In genomic region chr5:7876867-7877266, GRCh38 we compare ENCODE assay signal across 9 cellular contexts. TPM values are rescaled to one million over a fixed set of nuclear protein-coding genes. Genes with fewer than 3 reads are reported as not detected.
DNase-seq lines count a peak whose midpoint lies in the region; ATAC-seq and TF ChIP-seq lines count a peak whose summit lies in the region.
"Had no signal": no experiment of that assay in that cellular context is flagged by ENCODE, and none has a peak within 500 bp of the region (broad histone marks: within the 10 kb centered on the region; RNA-seq: fewer than 3 reads in every experiment).

No MANE protein-coding gene starts in this region.

- no peaks in the 10 kb centered on the region for H3K27me3 ChIP-seq in hepatocyte
- H3K27me3 ChIP-seq: right lobe of liver had no signal

- no peak for TF ChIP-seq CTCF in hepatocyte (IDR thresholded peaks at IDR 0.05; ENCODE audit: poor library complexity)

- H3K4me3 Mint-ChIP-seq in activated naive CD4-positive, alpha-beta T cell treated with anti-CD3 and anti-CD28 coated beads for 36 hours: no peak overlapping the region
- H3K4me3 Mint-ChIP-seq in activated naive CD4-positive, alpha-beta T cell treated with anti-CD3 and anti-CD28 coated beads, Interleukin-2, amount 10 ng/mL, durations not matched to agents 7 days and 5 days: no peak overlapping the region
- no peak overlapping the region for H3K4me3 Mint-ChIP-seq in activated CD4-positive, alpha-beta memory T cell treated with anti-CD3 and anti-CD28 coated beads, Interleukin-2, amount 10 ng/mL, durations not matched to agents 7 days and 5 days
- peak overlapping the region; percentile 9 for H3K4me3 Mint-ChIP-seq in stimulated activated effector memory CD8-positive, alpha-beta T cell treated with anti-CD3 and anti-CD28 coated beads, Interleukin-12 subunit alpha, Interleukin-12 subunit beta, amount 100 ng/mL, for 72 hours
- no peak overlapping the region for H3K4me3 Mint-ChIP-seq in stimulated activated naive B cell treated with anti-CD40 and anti-IgM and Interleukin-4, amounts not matched to agents 10 μg/mL and 1 μg/mL and 100 μg/mL, for 72 hours

- H3K36me3 ChIP-seq in hepatocyte (replicated peaks; ENCODE audit: insufficient read depth, low read depth): peaks cover 3% of the 10 kb centered on the region

- DNase-seq in activated naive CD4-positive, alpha-beta T cell treated with anti-CD3 and anti-CD28 coated beads for 36 hours: peak; percentile 45
- DNase-seq in activated naive CD4-positive, alpha-beta T cell treated with anti-CD3 and anti-CD28 coated beads, Interleukin-2, amount 10 ng/mL, durations not matched to agents 7 days and 5 days: no peak
- peak; percentile 35 for DNase-seq in activated CD4-positive, alpha-beta memory T cell treated with anti-CD3 and anti-CD28 coated beads, Interleukin-2, amount 10 ng/mL, durations not matched to agents 7 days and 5 days
- no peak for DNase-seq in stimulated activated effector memory CD8-positive, alpha-beta T cell treated with anti-CD3 and anti-CD28 coated beads, Interleukin-12 subunit alpha, Interleukin-12 subunit beta, amount 100 ng/mL, for 72 hours (ENCODE audit: low spot score in 2 of 2)
- DNase-seq in NCI-H446 treated with DMSO at 0.1 percent for 48 hours (lab: John Stamatoyannopoulos, UW) (no peak), hepatocyte (ENCODE audit: low spot score) (no peak)
- DNase-seq in stimulated activated naive B cell treated with anti-CD40 and anti-IgM and Interleukin-4, amounts not matched to agents 10 μg/mL and 1 μg/mL and 100 μg/mL, for 72 hours: no peak
- DNase-seq: right lobe of liver had no signal

- H3K4me2 ChIP-seq in hepatocyte: no peak overlapping the region

- peaks cover 62% of the 10 kb centered on the region for H3K36me3 Mint-ChIP-seq in activated naive CD4-positive, alpha-beta T cell treated with anti-CD3 and anti-CD28 coated beads for 36 hours (ENCODE audit: low read depth)
- H3K36me3 Mint-ChIP-seq in activated naive CD4-positive, alpha-beta T cell treated with anti-CD3 and anti-CD28 coated beads, Interleukin-2, amount 10 ng/mL, durations not matched to agents 7 days and 5 days: peaks cover 55% of the 10 kb centered on the region
- H3K36me3 Mint-ChIP-seq in activated CD4-positive, alpha-beta memory T cell treated with anti-CD3 and anti-CD28 coated beads, Interleukin-2, amount 10 ng/mL, durations not matched to agents 7 days and 5 days (ENCODE audit: low read depth): peaks cover 77% of the 10 kb centered on the region
- H3K36me3 Mint-ChIP-seq in stimulated activated effector memory CD8-positive, alpha-beta T cell treated with anti-CD3 and anti-CD28 coated beads, Interleukin-12 subunit alpha, Interleukin-12 subunit beta, amount 100 ng/mL, for 72 hours: peaks cover 93% of the 10 kb centered on the region
- H3K36me3 Mint-ChIP-seq in stimulated activated naive B cell treated with anti-CD40 and anti-IgM and Interleukin-4, amounts not matched to agents 10 μg/mL and 1 μg/mL and 100 μg/mL, for 72 hours: peaks cover 45 to 68% of the 10 kb centered on the region in 2 donors

- H3K4me1 ChIP-seq in hepatocyte (ENCODE audit: insufficient read depth): peaks cover 16% of the 10 kb centered on the region

- peaks cover 59% of the 10 kb centered on the region for H3K79me2 ChIP-seq in hepatocyte

- POLR2A ChIA-PET in activated CD4-positive, alpha-beta memory T cell treated with anti-CD3 and anti-CD28 coated beads, Interleukin-2, amount 10 ng/mL, durations not matched to agents 7 days and 5 days (lab: Charles Lee): interaction anchor here (1.3 to 5.0 kb wide), 2 partner anchors 8 to 19 kb away, joined by 6 to 16 read pairs; partner anchors contain the start of genes FASTKD3 and MTRR

- no peaks in the 10 kb centered on the region for H3K9me3 Mint-ChIP-seq in activated naive CD4-positive, alpha-beta T cell treated with anti-CD3 and anti-CD28 coated beads for 36 hours
- no peaks in the 10 kb centered on the region for H3K9me3 Mint-ChIP-seq in activated naive CD4-positive, alpha-beta T cell treated with anti-CD3 and anti-CD28 coated beads, Interleukin-2, amount 10 ng/mL, durations not matched to agents 7 days and 5 days
- no peaks in the 10 kb centered on the region for H3K9me3 Mint-ChIP-seq in activated CD4-positive, alpha-beta memory T cell treated with anti-CD3 and anti-CD28 coated beads, Interleukin-2, amount 10 ng/mL, durations not matched to agents 7 days and 5 days
- no peaks in the 10 kb centered on the region for H3K9me3 Mint-ChIP-seq in stimulated activated effector memory CD8-positive, alpha-beta T cell treated with anti-CD3 and anti-CD28 coated beads, Interleukin-12 subunit alpha, Interleukin-12 subunit beta, amount 100 ng/mL, for 72 hours
- H3K9me3 Mint-ChIP-seq in stimulated activated naive B cell treated with anti-CD40 and anti-IgM and Interleukin-4, amounts not matched to agents 10 μg/mL and 1 μg/mL and 100 μg/mL, for 72 hours: no peaks in the 10 kb centered on the region

- no peak overlapping the region for H3K27ac Mint-ChIP-seq in activated naive CD4-positive, alpha-beta T cell treated with anti-CD3 and anti-CD28 coated beads for 36 hours
- H3K27ac Mint-ChIP-seq in activated naive CD4-positive, alpha-beta T cell treated with anti-CD3 and anti-CD28 coated beads, Interleukin-2, amount 10 ng/mL, durations not matched to agents 7 days and 5 days: no peak overlapping the region
- no peak overlapping the region for H3K27ac Mint-ChIP-seq in activated CD4-positive, alpha-beta memory T cell treated with anti-CD3 and anti-CD28 coated beads, Interleukin-2, amount 10 ng/mL, durations not matched to agents 7 days and 5 days
- no peak overlapping the region for H3K27ac Mint-ChIP-seq in stimulated activated effector memory CD8-positive, alpha-beta T cell treated with anti-CD3 and anti-CD28 coated beads, Interleukin-12 subunit alpha, Interleukin-12 subunit beta, amount 100 ng/mL, for 72 hours
- H3K27ac Mint-ChIP-seq in stimulated activated naive B cell treated with anti-CD40 and anti-IgM and Interleukin-4, amounts not matched to agents 10 μg/mL and 1 μg/mL and 100 μg/mL, for 72 hours: no peak overlapping the region

- H4K20me1 ChIP-seq in hepatocyte (ENCODE audit: insufficient read depth, poor library complexity, severe bottlenecking): peaks cover 5% of the 10 kb centered on the region

- 87% methylated on average over 3 of the region's 3 CpGs for WGBS in hepatocyte (ENCODE audit: low lambda C conversion rate, missing lambda C conversion rate)

- no peak overlapping the region for H3K27ac ChIP-seq in hepatocyte

- H2AFZ ChIP-seq in hepatocyte: no peak overlapping the region

- H3K9me3 ChIP-seq in hepatocyte (ENCODE audit: low read depth): no peaks in the 10 kb centered on the region
- H3K9me3 ChIP-seq: right lobe of liver had no signal

- no peaks in the 10 kb centered on the region for H3K9me2 ChIP-seq in hepatocyte (replicated peaks; ENCODE audit: insufficient read depth)

- ATAC-seq in HG02981 (IDR thresholded peaks at IDR 0.05; ENCODE audit: unreplicated experiment): peak; percentile 42
- peak; percentile 85 for ATAC-seq in stimulated activated effector memory CD8-positive, alpha-beta T cell treated with anti-CD3 and anti-CD28 coated beads, Interleukin-12 subunit alpha, Interleukin-12 subunit beta, amount 100 ng/mL, for 72 hours
- ATAC-seq in stimulated activated naive B cell treated with anti-CD40 and anti-IgM and Interleukin-4, amounts not matched to agents 10 μg/mL and 1 μg/mL and 100 μg/mL, for 72 hours (replicated peaks): no peak

- CTCF ChIA-PET in activated naive CD4-positive, alpha-beta T cell treated with anti-CD3 and anti-CD28 coated beads for 36 hours (lab: Charles Lee): interaction anchor here (3.2 kb wide), 1 partner anchor 9 kb away, joined by 15 read pairs; no protein-coding TSS in a partner anchor
- CTCF ChIA-PET in activated naive CD4-positive, alpha-beta T cell treated with anti-CD3 and anti-CD28 coated beads, Interleukin-2, amount 10 ng/mL, durations not matched to agents 7 days and 5 days (lab: Charles Lee): interaction anchor here (4.2 kb wide), 1 partner anchor 11 kb away, joined by 23 read pairs; no protein-coding TSS in a partner anchor
- CTCF ChIA-PET in activated CD4-positive, alpha-beta memory T cell treated with anti-CD3 and anti-CD28 coated beads, Interleukin-2, amount 10 ng/mL, durations not matched to agents 7 days and 5 days (lab: Charles Lee): interaction anchor here (6.2 to 8.4 kb wide), 2 partner anchors 10 to 19 kb away, joined by 54 to 83 read pairs; no protein-coding TSS in a partner anchor

- intact Hi-C loops in activated naive CD4-positive, alpha-beta T cell treated with anti-CD3 and anti-CD28 coated beads for 36 hours (cut with micrococcal nuclease): loop anchor here (10.0 kb wide), 1 partner anchor 578 kb away; no protein-coding TSS in a partner anchor

- H3K27me3 Mint-ChIP-seq in activated naive CD4-positive, alpha-beta T cell treated with anti-CD3 and anti-CD28 coated beads for 36 hours (ENCODE audit: low read depth): no peaks in the 10 kb centered on the region
- H3K27me3 Mint-ChIP-seq in activated naive CD4-positive, alpha-beta T cell treated with anti-CD3 and anti-CD28 coated beads, Interleukin-2, amount 10 ng/mL, durations not matched to agents 7 days and 5 days: no peaks in the 10 kb centered on the region
- no peaks in the 10 kb centered on the region for H3K27me3 Mint-ChIP-seq in activated CD4-positive, alpha-beta memory T cell treated with anti-CD3 and anti-CD28 coated beads, Interleukin-2, amount 10 ng/mL, durations not matched to agents 7 days and 5 days
- no peaks in the 10 kb centered on the region for H3K27me3 Mint-ChIP-seq in stimulated activated naive B cell treated with anti-CD40 and anti-IgM and Interleukin-4, amounts not matched to agents 10 μg/mL and 1 μg/mL and 100 μg/mL, for 72 hours

- no peak overlapping the region for H3K4me3 ChIP-seq in hepatocyte
- H3K4me3 ChIP-seq: right lobe of liver had no signal

- H3K4me1 Mint-ChIP-seq in activated naive CD4-positive, alpha-beta T cell treated with anti-CD3 and anti-CD28 coated beads for 36 hours (ENCODE audit: low read depth): peaks cover 64% of the 10 kb centered on the region
- peaks cover 45% of the 10 kb centered on the region for H3K4me1 Mint-ChIP-seq in activated naive CD4-positive, alpha-beta T cell treated with anti-CD3 and anti-CD28 coated beads, Interleukin-2, amount 10 ng/mL, durations not matched to agents 7 days and 5 days
- H3K4me1 Mint-ChIP-seq in activated CD4-positive, alpha-beta memory T cell treated with anti-CD3 and anti-CD28 coated beads, Interleukin-2, amount 10 ng/mL, durations not matched to agents 7 days and 5 days: peaks cover 67% of the 10 kb centered on the region
- peaks cover 76% of the 10 kb centered on the region for H3K4me1 Mint-ChIP-seq in stimulated activated effector memory CD8-positive, alpha-beta T cell treated with anti-CD3 and anti-CD28 coated beads, Interleukin-12 subunit alpha, Interleukin-12 subunit beta, amount 100 ng/mL, for 72 hours
- H3K4me1 Mint-ChIP-seq in stimulated activated naive B cell treated with anti-CD40 and anti-IgM and Interleukin-4, amounts not matched to agents 10 μg/mL and 1 μg/mL and 100 μg/mL, for 72 hours: peaks cover 27 to 37% of the 10 kb centered on the region in 2 donors

RNA-seq across cellular contexts. Expression of gene MTRR, which starts 7.9 kb away (rescaled TPM):
- total RNA-seq in activated naive CD4-positive, alpha-beta T cell treated with anti-CD3 and anti-CD28 coated beads for 36 hours: 10 to 100 TPM; 34.0 to 35.1 TPM
- 10 to 100 TPM; 58.4 to 65.3 TPM for total RNA-seq in activated CD4-positive, alpha-beta memory T cell treated with anti-CD3 and anti-CD28 coated beads, Interleukin-2, amount 10 ng/mL, durations not matched to agents 7 days and 5 days
- total RNA-seq in hepatocyte: 28.0 and 29.9 TPM in 2 replicates
- polyA plus RNA-seq in hepatocyte: 18.0 and 24.8 TPM in 2 replicates

RNA-seq across cellular contexts. Expression of gene FASTKD3, which starts 8.0 kb away (rescaled TPM):
- total RNA-seq in activated naive CD4-positive, alpha-beta T cell treated with anti-CD3 and anti-CD28 coated beads for 36 hours: 1 to 10 TPM; 4.0 to 7.7 TPM
- total RNA-seq in activated CD4-positive, alpha-beta memory T cell treated with anti-CD3 and anti-CD28 coated beads, Interleukin-2, amount 10 ng/mL, durations not matched to agents 7 days and 5 days: 10 to 100 TPM; 12.5 to 13.4 TPM
- 15.2 and 22.4 TPM in 2 replicates for total RNA-seq in hepatocyte
- 8.0 and 14.7 TPM in 2 replicates for polyA plus RNA-seq in hepatocyte

RNA-seq across cellular contexts. Expression of gene CFAP90, which starts 25.9 kb away (rescaled TPM):
- not detected for total RNA-seq in activated naive CD4-positive, alpha-beta T cell treated with anti-CD3 and anti-CD28 coated beads for 36 hours
- not detected for total RNA-seq in activated CD4-positive, alpha-beta memory T cell treated with anti-CD3 and anti-CD28 coated beads, Interleukin-2, amount 10 ng/mL, durations not matched to agents 7 days and 5 days
- total RNA-seq in hepatocyte: 0.08 and 0.30 TPM in 2 replicates
- 1.0 and 1.7 TPM in 2 replicates for polyA plus RNA-seq in hepatocyte

Comparison
In these comparisons a context has a peak if more than half of its experiments do, and no peak if none do; other contexts are left out.
1. DNase-seq: peak in activated naive CD4-positive, alpha-beta T cell treated with anti-CD3 and anti-CD28 coated beads for 36 hours (single experiment) and activated CD4-positive, alpha-beta memory T cell treated with anti-CD3 and anti-CD28 coated beads, Interleukin-2, amount 10 ng/mL, durations not matched to agents 7 days and 5 days (single experiment); none in activated naive CD4-positive, alpha-beta T cell treated with anti-CD3 and anti-CD28 coated beads, Interleukin-2, amount 10 ng/mL, durations not matched to agents 7 days and 5 days (single experiment), stimulated activated effector memory CD8-positive, alpha-beta T cell treated with anti-CD3 and anti-CD28 coated beads, Interleukin-12 subunit alpha, Interleukin-12 subunit beta, amount 100 ng/mL, for 72 hours (0 of 2), NCI-H446 treated with DMSO at 0.1 percent for 48 hours (single experiment), stimulated activated naive B cell treated with anti-CD40 and anti-IgM and Interleukin-4, amounts not matched to agents 10 μg/mL and 1 μg/mL and 100 μg/mL, for 72 hours (single experiment) and hepatocyte (single experiment).
2. ATAC-seq: peak in HG02981 (single experiment) and stimulated activated effector memory CD8-positive, alpha-beta T cell treated with anti-CD3 and anti-CD28 coated beads, Interleukin-12 subunit alpha, Interleukin-12 subunit beta, amount 100 ng/mL, for 72 hours (single experiment); none in stimulated activated naive B cell treated with anti-CD40 and anti-IgM and Interleukin-4, amounts not matched to agents 10 μg/mL and 1 μg/mL and 100 μg/mL, for 72 hours (0 of 2).